Comparison of ENCODE assay signal across 8 cellular contexts in genomic region chr9:113589890-113590289, GRCh38.
DNase-seq lines count a peak whose midpoint lies in the region; ATAC-seq, FAIRE-seq and TF ChIP-seq lines count a peak whose summit lies in the region.

No MANE protein-coding gene starts in this region.

- in situ Hi-C loops in SK-MEL-5 (cut with HindIII; ENCODE audit: low pct_unique_long_range_greater_than_20kb, low sequenced_read_pairs) = no loop called here

- no peak for ATAC-seq in stimulated activated effector memory CD8-positive, alpha-beta T cell treated with anti-CD3 and anti-CD28 coated beads, Interleukin-12 subunit alpha, Interleukin-12 subunit beta, amount 100 ng/mL, for 72 hours
- no peak for ATAC-seq in HG03097 (IDR thresholded peaks at IDR 0.05; ENCODE audit: low FRiP score, unreplicated experiment)

- peak overlapping the region in 1 of 2 donors; percentile 65 for H3K27ac ChIP-seq in small intestine (ENCODE audit: low read depth in 1 of 2, low read length in 1 of 2)

- no peaks in the 10 kb centered on the region for H3K4me1 ChIP-seq in small intestine (ENCODE audit: control insufficient read depth in 2 of 2, insufficient read depth in 1 of 2, low read depth in 1 of 2, low read length in 1 of 2)

- peak; percentile 86 for TF ChIP-seq CTCF in fibroblast of pulmonary artery (IDR thresholded peaks at IDR 0.05; ENCODE audit: low read length, missing control alignments)

- DNase-seq in DMS53 (lab: John Stamatoyannopoulos, UW) (peak; percentile 21), DMS53 treated with DMSO at 0.1 percent for 48 hours (lab: John Stamatoyannopoulos, UW; ENCODE audit: unreplicated experiment) (no peak), SK-MEL-5 (ENCODE audit: low read depth, low spot score) (peak; percentile 59), fibroblast of pulmonary artery (ENCODE audit: low read depth) (peak; percentile 73), globus pallidus (ENCODE audit: low spot score) (no peak), small intestine (no peak)
- no peak for DNase-seq in stimulated activated effector memory CD8-positive, alpha-beta T cell treated with anti-CD3 and anti-CD28 coated beads, Interleukin-12 subunit alpha, Interleukin-12 subunit beta, amount 100 ng/mL, for 72 hours (ENCODE audit: low spot score in 2 of 2)

- H3K36me3 ChIP-seq in small intestine (ENCODE audit: control insufficient read depth in 2 of 2, insufficient read depth in 2 of 2, low read length in 2 of 2) = peaks cover 0 to 5% of the 10 kb centered on the region in 2 donors

- H3K4me3 Mint-ChIP-seq in stimulated activated effector memory CD8-positive, alpha-beta T cell treated with anti-CD3 and anti-CD28 coated beads, Interleukin-12 subunit alpha, Interleukin-12 subunit beta, amount 100 ng/mL, for 72 hours = no peak overlapping the region

- H3K4me3 ChIP-seq in fibroblast of pulmonary artery (replicated peaks; ENCODE audit: low read depth, low read length) = no peak overlapping the region
- H3K4me3 ChIP-seq in small intestine (ENCODE audit: low read depth in 1 of 2, low read length in 2 of 2) = no peak overlapping the region

- no peaks in the 10 kb centered on the region for H3K9me3 Mint-ChIP-seq in stimulated activated effector memory CD8-positive, alpha-beta T cell treated with anti-CD3 and anti-CD28 coated beads, Interleukin-12 subunit alpha, Interleukin-12 subunit beta, amount 100 ng/mL, for 72 hours

- peaks cover 78% of the 10 kb centered on the region for H3K36me3 Mint-ChIP-seq in stimulated activated effector memory CD8-positive, alpha-beta T cell treated with anti-CD3 and anti-CD28 coated beads, Interleukin-12 subunit alpha, Interleukin-12 subunit beta, amount 100 ng/mL, for 72 hours

- H3K4me1 Mint-ChIP-seq in stimulated activated effector memory CD8-positive, alpha-beta T cell treated with anti-CD3 and anti-CD28 coated beads, Interleukin-12 subunit alpha, Interleukin-12 subunit beta, amount 100 ng/mL, for 72 hours = peaks cover 69% of the 10 kb centered on the region

- H3K27ac Mint-ChIP-seq in stimulated activated effector memory CD8-positive, alpha-beta T cell treated with anti-CD3 and anti-CD28 coated beads, Interleukin-12 subunit alpha, Interleukin-12 subunit beta, amount 100 ng/mL, for 72 hours = peak overlapping the region; percentile 81

- no peak for FAIRE-seq in small intestine (lab: Jason Lieb, UNC)

- no peaks in the 10 kb centered on the region for H3K9me3 ChIP-seq in small intestine (ENCODE audit: control insufficient read depth, low read depth)

- H3K27me3 ChIP-seq in small intestine (ENCODE audit: control insufficient read depth in 2 of 2, insufficient read depth in 2 of 2, low read length in 2 of 2) = no peaks in the 10 kb centered on the region

- WGBS in small intestine, 3 donors = 26 to 44% (median 32%) methylated on average over 3 of the region's 3 CpGs

Comparison
In these comparisons a context has a peak if more than half of its experiments do, and no peak if none do; other contexts are left out.
1. DNase-seq: peak in DMS53 (single experiment), SK-MEL-5 (single experiment) and fibroblast of pulmonary artery (single experiment); none in DMS53 treated with DMSO at 0.1 percent for 48 hours (single experiment), stimulated activated effector memory CD8-positive, alpha-beta T cell treated with anti-CD3 and anti-CD28 coated beads, Interleukin-12 subunit alpha, Interleukin-12 subunit beta, amount 100 ng/mL, for 72 hours (0 of 2), globus pallidus (single experiment) and small intestine (single experiment).